In genomic region chr15:44286814-44287555, GRCh38 we compare ENCODE assay signal across 7 cellular contexts. TPM values are rescaled to one million over a fixed set of nuclear protein-coding genes. Genes with fewer than 3 reads are reported as not detected.
DNase-seq lines count a peak whose midpoint lies in the region; ATAC-seq and TF ChIP-seq lines count a peak whose summit lies in the region.

No MANE protein-coding gene starts in this region.

- no peak for TF ChIP-seq POLR2A in gastrocnemius medialis (IDR thresholded peaks at IDR 0.05)

- no peaks in the 10 kb centered on the region for H4K20me1 ChIP-seq in fibroblast of lung (ENCODE audit: control insufficient read depth, extremely low read depth, insufficient read depth, low read length)

- H3K4me2 ChIP-seq in fibroblast of lung (ENCODE audit: extremely low read depth, insufficient read depth, low read length) = peak overlapping the region; percentile 87

- H3K4me3 ChIP-seq in GM12875 (ENCODE audit: low read depth, low read length) (peak overlapping the region; percentile 93), RWPE2 (ENCODE audit: severe bottlenecking) (peak overlapping the region; percentile 76), fibroblast of lung (replicated peaks in 1 of 4; ENCODE audit: control extremely low read depth in 1 of 4, insufficient read depth in 1 of 4, low read depth in 3 of 4, low read length in 4 of 4) (peak overlapping the region; percentile 49 to 92 (median 89)), gastrocnemius medialis (peak overlapping the region; percentile 68 to 91 (median 80))

- intact Hi-C loops in gastrocnemius medialis (cut with DNase I; ENCODE audit: low total_unique reads) = loop anchor here (5.0 to 10.0 kb wide), 2 partner anchors 218 to 425 kb away; partner anchors contain the start of genes B2M and PATL2

- H3K9ac ChIP-seq in fibroblast of lung (ENCODE audit: insufficient read depth, low read length) = no peak overlapping the region

- TF ChIP-seq CTCF in GM12875 (IDR thresholded peaks at IDR 0.05; ENCODE audit: borderline replicate concordance, insufficient read depth, low read depth, low read length) (no peak), RWPE2 (IDR thresholded peaks at IDR 0.05; ENCODE audit: poor library complexity, severe bottlenecking) (no peak), fibroblast of lung (conservative IDR thresholded peaks at IDR 0.05 in 1 of 2, IDR thresholded peaks at IDR 0.05 in 1 of 2; ENCODE audit: low read depth in 1 of 2, low read length in 2 of 2) (no peak), gastrocnemius medialis (IDR thresholded peaks at IDR 0.05 in 4 of 5, conservative IDR thresholded peaks at IDR 0.05 in 1 of 5) (peak in 2 of 5 experiments; percentile 10 to 32)

- DNase-seq in RWPE2 (ENCODE audit: low spot score) (no peak), fibroblast of lung (ENCODE audit: low read depth in 2 of 2) (peak in 1 of 2 donors; percentile 10), gastrocnemius medialis (no peak), NCI-H2081 (lab: John Stamatoyannopoulos, UW) (no peak), NCI-H146 treated with DMSO at 0.1 percent for 48 hours (lab: John Stamatoyannopoulos, UW; ENCODE audit: unreplicated experiment) (no peak)

- no peaks in the 10 kb centered on the region for H3K27me3 ChIP-seq in RWPE2 (ENCODE audit: insufficient read depth, poor library complexity, severe bottlenecking)
- no peaks in the 10 kb centered on the region for H3K27me3 ChIP-seq in fibroblast of lung (ENCODE audit: control insufficient read depth, insufficient read depth, low read length)
- H3K27me3 ChIP-seq in gastrocnemius medialis = peaks cover 0 to 5% (median 0%) of the 10 kb centered on the region in 3 donors

- peaks cover 10% of the 10 kb centered on the region for H3K4me1 ChIP-seq in RWPE2 (ENCODE audit: insufficient read depth, poor library complexity, severe bottlenecking)
- peaks cover 2% of the 10 kb centered on the region for H3K4me1 ChIP-seq in fibroblast of lung (ENCODE audit: control insufficient read depth, extremely low read depth, insufficient read depth, low read length)
- peaks cover 21 to 23% of the 10 kb centered on the region in 2 donors for H3K4me1 ChIP-seq in gastrocnemius medialis

- no peak for ATAC-seq in RWPE2 (ENCODE audit: low read depth)
- ATAC-seq in gastrocnemius medialis = no peak
- no peak for ATAC-seq in GM21526 (IDR thresholded peaks at IDR 0.05; ENCODE audit: low FRiP score, unreplicated experiment)

- H3K79me2 ChIP-seq in fibroblast of lung (ENCODE audit: control insufficient read depth, insufficient read depth, low read length) = peaks cover 30% of the 10 kb centered on the region

- no peak overlapping the region for H2AFZ ChIP-seq in fibroblast of lung (ENCODE audit: low read length)

- H3K27ac ChIP-seq in RWPE2 (ENCODE audit: poor library complexity, severe bottlenecking) (peak overlapping the region; percentile 79), fibroblast of lung (ENCODE audit: insufficient read depth, low read length) (peak overlapping the region; percentile 85), gastrocnemius medialis (peak overlapping the region in 3 of 4 donors; percentile 83 to 90 (median 86))

- in situ Hi-C loops in gastrocnemius medialis (cut with MboI; ENCODE audit: low sequenced_read_pairs in 4 of 4) = loop anchor here in 2 of 4 donors (25.0 kb wide), 1 partner anchor 225 kb away; no protein-coding TSS in a partner anchor

- H3K36me3 ChIP-seq in RWPE2 (ENCODE audit: low read depth) = no peaks in the 10 kb centered on the region
- H3K36me3 ChIP-seq in fibroblast of lung (ENCODE audit: control insufficient read depth, insufficient read depth, low read length) = no peaks in the 10 kb centered on the region
- H3K36me3 ChIP-seq in gastrocnemius medialis = no peaks in the 10 kb centered on the region

- no peaks in the 10 kb centered on the region for H3K9me3 ChIP-seq in RWPE2 (ENCODE audit: severe bottlenecking)
- H3K9me3 ChIP-seq in fibroblast of lung (ENCODE audit: control insufficient read depth, insufficient read depth, low read depth, low read length) = no peaks in the 10 kb centered on the region
- no peaks in the 10 kb centered on the region for H3K9me3 ChIP-seq in gastrocnemius medialis

RNA-seq across cellular contexts. Expression of gene GOLM2, which starts 1.5 kb away (rescaled TPM):
- 108 and 118 TPM in 2 replicates for total RNA-seq in fibroblast of lung
- polyA plus RNA-seq in fibroblast of lung = 60.0 and 85.0 TPM in 2 replicates
- 44.8 and 67.6 TPM in 2 replicates for polyA plus RNA-seq in fibroblast of lung (2012)
- 10.5 and 11.4 TPM in 2 replicates for polyA minus RNA-seq in fibroblast of lung (ENCODE audit: low replicate concordance)
- total RNA-seq in gastrocnemius medialis = 10 to 100 TPM; 28.4 to 35.4 (median 32.1) TPM
